Comparison of ENCODE assay signal across 9 cellular contexts in the genomic region with DNA sequence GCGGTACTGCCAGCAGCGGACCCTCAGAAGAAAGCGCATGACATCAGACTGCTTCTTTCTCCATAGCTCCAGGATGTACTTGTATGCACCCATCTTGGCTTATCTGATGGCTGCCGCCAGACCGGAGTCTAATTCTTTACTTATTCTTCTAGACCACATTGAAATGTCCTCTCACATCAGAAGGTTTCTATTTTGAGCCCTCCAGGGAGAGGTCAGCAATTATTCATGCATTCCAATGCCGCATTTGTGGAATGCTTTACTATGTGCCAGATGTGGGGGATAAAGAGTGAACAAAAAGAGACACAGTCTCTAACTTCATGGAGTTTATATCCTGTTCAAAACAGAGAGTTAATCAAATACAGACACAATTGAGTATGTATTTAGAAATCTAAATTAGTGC.
DNase-seq lines count a peak whose midpoint lies in the region; FAIRE-seq and TF ChIP-seq lines count a peak whose summit lies in the region.
"Had no signal": no experiment of that assay in that cellular context is flagged by ENCODE, and none has a peak within 500 bp of the region (broad histone marks: within the 10 kb centered on the region; RNA-seq: fewer than 3 reads in every experiment).

No MANE protein-coding gene starts in this region.

- DNase-seq in AG09309 (ENCODE audit: low read depth) (peak; percentile 68), NCI-H226 (peak; percentile 59), stomach (no peak), GM12891 (ENCODE audit: insufficient read length, low spot score) (no peak), GM19238 (ENCODE audit: insufficient read length, low spot score) (no peak), Caco-2 (no peak)
- DNase-seq: NCI-H82 had no signal

- BruUV-seq in Caco-2 (replicated peaks; lab: Mats Ljungman, UMichigan), result no TSS peak

- no peaks in the 10 kb centered on the region for H3K27me3 ChIP-seq in stomach
- H3K27me3 ChIP-seq in Caco-2 (replicated peaks; ENCODE audit: control insufficient read depth, insufficient read depth, low read length), result no peaks in the 10 kb centered on the region

- TF ChIP-seq POLR2A in stomach (IDR thresholded peaks at IDR 0.05), result no peak
- no peak for TF ChIP-seq POLR2A in GM12891 (IDR thresholded peaks at IDR 0.05; ENCODE audit: low read depth, low read length)

- peaks cover 3% of the 10 kb centered on the region for H3K27me3 Mint-ChIP-seq in Caco-2 (ENCODE audit: insufficient read depth, unreplicated experiment)

- POLR2A ChIA-PET in Caco-2 (lab: Charles Lee), result no interaction called here

- intact Hi-C loops in stomach (cut with DNase I; ENCODE audit: low total_unique reads), result no loop called here
- intact Hi-C loops in Caco-2 (cut with micrococcal nuclease; ENCODE audit: unreplicated experiment), result no loop called here

- H3K27ac ChIP-seq in mesodermal cell (ENCODE audit: low read depth, low read length, severe bottlenecking), result peak overlapping the region; percentile 77
- no peak overlapping the region for H3K27ac ChIP-seq in stomach

- H3K4me3 Mint-ChIP-seq in Caco-2 (ENCODE audit: unreplicated experiment), result no peak overlapping the region

- TF ChIP-seq CTCF in AG09309 (IDR thresholded peaks at IDR 0.05; ENCODE audit: control insufficient read depth, insufficient read depth, low read depth, low read length, missing control alignments), result no peak
- no peak for TF ChIP-seq CTCF in stomach (IDR thresholded peaks at IDR 0.05)
- no peak for TF ChIP-seq CTCF in Caco-2 (IDR thresholded peaks at IDR 0.05; ENCODE audit: insufficient read depth in 1 of 2, low read depth in 1 of 2, low read length in 1 of 2, severe bottlenecking in 1 of 2, unreplicated experiment in 1 of 2)

- no peaks in the 10 kb centered on the region for H3K36me3 Mint-ChIP-seq in Caco-2 (ENCODE audit: insufficient read depth, unreplicated experiment)

- no peaks in the 10 kb centered on the region for H3K4me1 Mint-ChIP-seq in Caco-2 (ENCODE audit: low read depth, unreplicated experiment)

- no peaks in the 10 kb centered on the region for H3K9me3 ChIP-seq in mesodermal cell (ENCODE audit: control insufficient read depth, low read length)
- H3K9me3 ChIP-seq in stomach, result no peaks in the 10 kb centered on the region
- H3K9me3 ChIP-seq in Caco-2, result no peaks in the 10 kb centered on the region

- H3K4me1 ChIP-seq in mesodermal cell (ENCODE audit: control insufficient read depth, insufficient read depth, low read length, poor library complexity, severe bottlenecking) (peaks cover 24% of the 10 kb centered on the region), stomach (peaks cover under 1 to 6% (median 3%) of the 10 kb centered on the region in 4 donors), Caco-2 (no peaks in the 10 kb centered on the region)

- CTCF ChIA-PET in Caco-2 (lab: Charles Lee), result no interaction called here

- FAIRE-seq in endometrium (lab: Jason Lieb, UNC) (peak; percentile 55), GM12891 (lab: Jason Lieb, UNC) (no peak)

- TF ChIP-seq EP300 in stomach (IDR thresholded peaks at IDR 0.05), result no peak

- H3K36me3 ChIP-seq in mesodermal cell (ENCODE audit: control insufficient read depth, insufficient read depth, low read length), result no peaks in the 10 kb centered on the region
- no peaks in the 10 kb centered on the region for H3K36me3 ChIP-seq in stomach
- H3K36me3 ChIP-seq in Caco-2 (ENCODE audit: control insufficient read depth, insufficient read depth, low read length), result no peaks in the 10 kb centered on the region

- no peak overlapping the region for H3K27ac Mint-ChIP-seq in Caco-2 (ENCODE audit: unreplicated experiment)

- H3K9me3 Mint-ChIP-seq in Caco-2 (ENCODE audit: unreplicated experiment), result no peaks in the 10 kb centered on the region

- 73 to 75% methylated on average over 4 to 5 of the region's 6 CpGs for WGBS in mesodermal cell (ENCODE audit: insufficient coverage in 2 of 2), 2 experiments
- WGBS in stomach, 5 donors, result 59 to 83% (median 76%) methylated on average over 6 of the region's 6 CpGs

- no peak overlapping the region for H3K4me3 ChIP-seq in AG09309 (ENCODE audit: control insufficient read depth, low read depth, low read length)
- H3K4me3 ChIP-seq in mesodermal cell (ENCODE audit: extremely low read depth, insufficient read depth, low read length, poor library complexity, severe bottlenecking), result no peak overlapping the region
- H3K4me3 ChIP-seq in stomach, result no peak overlapping the region
- no peak overlapping the region for H3K4me3 ChIP-seq in Caco-2 (ENCODE audit: low read depth, low read length)

TF ChIP-seq in GM12891, 5 proteins besides CTCF, POLR2A, EP300 and RAD21:
- TF ChIP-seq TAF1 (IDR thresholded peaks at IDR 0.05; ENCODE audit: low read depth, low read length), result no peak
- TF ChIP-seq POU2F2 (IDR thresholded peaks at IDR 0.05; ENCODE audit: low read depth, low read length), result no peak
- no peak for TF ChIP-seq POLR2AphosphoS5 (IDR thresholded peaks at IDR 0.05; ENCODE audit: low read depth, low read length)
- TF ChIP-seq PAX5 (IDR thresholded peaks at IDR 0.05; ENCODE audit: insufficient read depth, low read length, severe bottlenecking), result no peak
- no peak for TF ChIP-seq SPI1 (IDR thresholded peaks at IDR 0.05; ENCODE audit: low read depth, low read length)

Comparison
In these comparisons a context has a peak if more than half of its experiments do, and no peak if none do; other contexts are left out.
1. DNase-seq: peak in AG09309 (single experiment) and NCI-H226 (single experiment); none in stomach (single experiment), GM12891 (single experiment), GM19238 (single experiment) and Caco-2 (0 of 2).